In genomic region chr10:31042670-31043069, GRCh38 we compare ENCODE assay signal across 27 cellular contexts.
"Had no signal": no experiment of that assay in that cellular context is flagged by ENCODE, and none has a peak within 500 bp of the region (broad histone marks: within the 10 kb centered on the region; RNA-seq: fewer than 3 reads in every experiment).

No MANE protein-coding gene starts in this region.

- ATAC-seq: natural killer cell treated with Interleukin-12 subunit alpha and Interleukin-12 subunit beta and Interleukin-15 and Interleukin-18, amount 100 ng/mL, for 72 hours; pancreas; right cardiac atrium; right lobe of liver; stimulated activated effector memory CD8-positive, alpha-beta T cell treated with anti-CD3 and anti-CD28 coated beads, Interleukin-12 subunit alpha, Interleukin-12 subunit beta, amount 100 ng/mL, for 72 hours; stimulated activated naive B cell treated with anti-CD40 and anti-IgM and Interleukin-4, amounts not matched to agents 10 μg/mL and 1 μg/mL and 100 μg/mL, for 72 hours had no signal

- H3K9me3 Mint-ChIP-seq: stimulated activated effector memory CD8-positive, alpha-beta T cell treated with anti-CD3 and anti-CD28 coated beads, Interleukin-12 subunit alpha, Interleukin-12 subunit beta, amount 100 ng/mL, for 72 hours had no signal

- H3K4me1 Mint-ChIP-seq: nephron progenitor cell; neural crest cell; stimulated activated effector memory CD8-positive, alpha-beta T cell treated with anti-CD3 and anti-CD28 coated beads, Interleukin-12 subunit alpha, Interleukin-12 subunit beta, amount 100 ng/mL, for 72 hours had no signal

- H3K27ac ChIP-seq: neutrophil, pancreas, prostate gland, right lobe of liver, sigmoid colon, stomach, thoracic aorta, thyroid gland, tibial nerve, upper lobe of left lung, vagina had no signal

- H3K9me3 ChIP-seq: neutrophil, pancreas, prostate gland, right lobe of liver, sigmoid colon, stomach, thoracic aorta, thyroid gland, upper lobe of left lung had no signal

- H3K4me3 Mint-ChIP-seq: natural killer cell treated with Interleukin-12 subunit alpha and Interleukin-12 subunit beta and Interleukin-15 and Interleukin-18, amount 100 ng/mL, for 72 hours; nephron progenitor cell; neural crest cell; stimulated activated effector memory CD8-positive, alpha-beta T cell treated with anti-CD3 and anti-CD28 coated beads, Interleukin-12 subunit alpha, Interleukin-12 subunit beta, amount 100 ng/mL, for 72 hours; stimulated activated naive B cell treated with anti-CD40 and anti-IgM and Interleukin-4, amounts not matched to agents 10 μg/mL and 1 μg/mL and 100 μg/mL, for 72 hours; stimulated activated naive CD8-positive, alpha-beta T cell treated with anti-CD3 and anti-CD28 coated beads, Interleukin-15, Interleukin-2, amounts not matched to agents 100 ng/mL and 50 ng/mL, for 24 hours had no signal

- H3K36me3 ChIP-seq: neutrophil, pancreas, prostate gland, right lobe of liver, sigmoid colon, stomach, thoracic aorta, thyroid gland, tibial nerve, upper lobe of left lung, vagina had no signal

- DNase-seq: nephron progenitor cell; nucleus accumbens; pancreas; retina; right cardiac atrium; right lobe of liver; sigmoid colon; small intestine; stimulated activated CD4-positive, alpha-beta T cell treated with anti-CD3 and anti-CD28 coated beads, Interleukin-15, amount 100 ng/mL, for 24 hours; stimulated activated CD4-positive, alpha-beta T cell treated with anti-CD3 and anti-CD28 coated beads, Interleukin-2, amount 100 ng/mL, for 24 hours; stimulated activated CD4-positive, alpha-beta T cell treated with anti-CD3 and anti-CD28 coated beads, Interleukin-2, amount 100 ng/mL, for 48 hours; stimulated activated CD4-positive, alpha-beta T cell treated with anti-CD3 and anti-CD28 coated beads, Interleukin-4, amount 100 ng/mL, for 24 hours; stimulated activated naive B cell treated with anti-CD40 and anti-IgM and Interleukin-4, amounts not matched to agents 10 μg/mL and 1 μg/mL and 100 μg/mL, for 72 hours; stimulated activated naive CD4-positive, alpha-beta T cell treated with Interleukin-2 at 50 U/mL for 16 hours; stomach; thyroid gland; upper lobe of left lung had no signal

- H3K27ac Mint-ChIP-seq: natural killer cell treated with Interleukin-12 subunit alpha and Interleukin-12 subunit beta and Interleukin-15 and Interleukin-18, amount 100 ng/mL, for 72 hours; nephron progenitor cell; stimulated activated effector memory CD8-positive, alpha-beta T cell treated with anti-CD3 and anti-CD28 coated beads, Interleukin-12 subunit alpha, Interleukin-12 subunit beta, amount 100 ng/mL, for 72 hours; stimulated activated naive B cell treated with anti-CD40 and anti-IgM and Interleukin-4, amounts not matched to agents 10 μg/mL and 1 μg/mL and 100 μg/mL, for 72 hours; stimulated activated naive CD8-positive, alpha-beta T cell treated with anti-CD3 and anti-CD28 coated beads, Interleukin-15, Interleukin-2, amounts not matched to agents 100 ng/mL and 50 ng/mL, for 24 hours had no signal

- H3K4me1 ChIP-seq: pancreas, prostate gland, right lobe of liver, sigmoid colon, stomach, thyroid gland, tibial nerve, upper lobe of left lung, vagina had no signal

- FAIRE-seq: pancreas, small intestine, urothelium cell line had no signal

- H3K4me3 ChIP-seq: pancreas, prostate gland, right lobe of liver, sigmoid colon, stomach, thoracic aorta, thyroid gland, tibial nerve, upper lobe of left lung, vagina had no signal

- H3K36me3 Mint-ChIP-seq: stimulated activated effector memory CD8-positive, alpha-beta T cell treated with anti-CD3 and anti-CD28 coated beads, Interleukin-12 subunit alpha, Interleukin-12 subunit beta, amount 100 ng/mL, for 72 hours had no signal

- H3K27me3 ChIP-seq: neutrophil, pancreas, right lobe of liver, sigmoid colon, stomach, thyroid gland, tibial nerve, upper lobe of left lung, vagina had no signal
